Comparison of ENCODE assay signal across 8 cellular contexts in the genomic region with DNA sequence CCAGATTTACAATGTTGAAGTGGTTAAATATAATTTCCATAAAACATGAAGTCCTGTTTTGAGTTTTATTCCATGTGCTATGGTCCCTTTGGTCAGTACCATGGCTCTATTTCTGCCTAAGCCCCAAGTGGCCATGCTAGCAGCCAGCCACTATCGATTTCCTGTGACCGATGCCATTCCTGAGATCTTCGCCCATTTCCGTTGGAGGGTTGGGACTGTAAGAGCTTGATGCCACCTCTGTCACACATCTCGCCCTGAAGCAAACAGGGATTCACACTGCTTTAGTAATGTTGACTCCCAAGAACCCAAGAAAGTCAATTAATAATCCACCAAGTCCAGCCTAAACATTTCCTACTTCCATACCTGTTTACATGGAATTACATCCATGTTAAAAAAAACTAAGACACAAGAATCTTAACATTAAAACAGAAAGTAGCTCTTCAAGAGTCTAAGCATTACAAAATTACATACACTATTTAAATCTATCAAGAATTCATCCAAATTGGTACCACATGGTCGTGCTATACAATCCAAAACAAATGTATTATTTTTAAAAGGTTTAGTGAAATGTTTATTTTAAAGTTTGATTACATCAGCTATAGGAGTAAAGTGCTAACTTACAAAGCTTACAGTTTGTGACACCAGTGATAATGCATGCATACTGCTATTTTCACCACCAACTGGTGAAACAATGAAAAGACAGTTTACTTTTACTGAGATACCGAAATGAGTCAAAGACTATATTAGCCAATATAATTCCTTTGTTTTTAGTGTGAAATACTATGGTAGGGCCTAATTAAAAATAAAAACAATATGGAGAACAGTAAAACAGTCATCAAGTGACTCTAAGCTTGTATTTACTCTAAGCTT. TPM values are rescaled to one million over a fixed set of nuclear protein-coding genes. Genes with fewer than 3 reads are reported as not detected.
DNase-seq lines count a peak whose midpoint lies in the region; ATAC-seq and TF ChIP-seq lines count a peak whose summit lies in the region.

No MANE protein-coding gene starts in this region.

- H3K4me3 Mint-ChIP-seq in CD8-positive, alpha-beta memory T cell: peak overlapping the region; percentile 95 to 100 (median 99)
- peak overlapping the region; percentile 97 for H3K4me3 Mint-ChIP-seq in activated naive CD8-positive, alpha-beta T cell treated with anti-CD3 and anti-CD28 coated beads, Interleukin-2, amount 50 U/mL, for 24 hours

- peak overlapping the region; percentile 96 for H3K4me2 ChIP-seq in Karpas-422 (ENCODE audit: low read depth, low read length, poor library complexity, severe bottlenecking)

- H3K9me2 ChIP-seq in Karpas-422 (replicated peaks; ENCODE audit: insufficient read depth, low read length): no peaks in the 10 kb centered on the region

- peaks cover 60 to 81% (median 74%) of the 10 kb centered on the region in 3 donors for H3K4me1 Mint-ChIP-seq in CD8-positive, alpha-beta memory T cell
- peaks cover 75% of the 10 kb centered on the region for H3K4me1 Mint-ChIP-seq in activated naive CD8-positive, alpha-beta T cell treated with anti-CD3 and anti-CD28 coated beads, Interleukin-2, amount 50 U/mL, for 24 hours

- H3K4me1 ChIP-seq in CD8-positive, alpha-beta memory T cell (ENCODE audit: insufficient read depth, low read length): peaks cover 72% of the 10 kb centered on the region
- H3K4me1 ChIP-seq in Karpas-422 (ENCODE audit: low read length) (peaks cover 58% of the 10 kb centered on the region), left lung (peaks cover 51 to 77% of the 10 kb centered on the region in 2 donors)

- H3K27me3 Mint-ChIP-seq in CD8-positive, alpha-beta memory T cell: peaks cover 0 to 5% of the 10 kb centered on the region in 2 donors
- no peaks in the 10 kb centered on the region for H3K27me3 Mint-ChIP-seq in activated naive CD8-positive, alpha-beta T cell treated with anti-CD3 and anti-CD28 coated beads, Interleukin-2, amount 50 U/mL, for 24 hours

- H3K27ac ChIP-seq in CD8-positive, alpha-beta memory T cell (ENCODE audit: low read depth, low read length): no peak overlapping the region
- H3K27ac ChIP-seq in Karpas-422 (ENCODE audit: low read length) (peak overlapping the region; percentile 94; the same call in 1 of the 2 replicates), left lung (peak overlapping the region in 1 of 2 donors; percentile 22)

- POLR2A ChIA-PET in CD8-positive, alpha-beta memory T cell (lab: Charles Lee): interaction anchor here (0.6 to 7.1 kb wide), 6 partner anchors 29 to 1142 kb away, joined by 3 to 337 read pairs (median 4); a partner anchor contains a TSS

- H3K9ac ChIP-seq in Karpas-422 (ENCODE audit: low read length): no peak overlapping the region

- H3K9me3 ChIP-seq in CD8-positive, alpha-beta memory T cell (ENCODE audit: low read length): no peaks in the 10 kb centered on the region
- H3K9me3 ChIP-seq in Karpas-422 (ENCODE audit: low read length): no peaks in the 10 kb centered on the region
- no peaks in the 10 kb centered on the region for H3K9me3 ChIP-seq in left lung

- peaks cover 70% of the 10 kb centered on the region for H3K79me2 ChIP-seq in Karpas-422 (ENCODE audit: low read length)

- peak overlapping the region; percentile 91 for H3K4me3 ChIP-seq in CD8-positive, alpha-beta memory T cell (ENCODE audit: low read length)
- H3K4me3 ChIP-seq in Karpas-422 (ENCODE audit: low read length) (peak overlapping the region; percentile 85; the same call in 1 of the 2 replicates), left lung (peak overlapping the region; percentile 77 to 91)

- ATAC-seq in activated naive CD8-positive, alpha-beta T cell treated with anti-CD3 and anti-CD28 coated beads, Interleukin-2, amount 50 U/mL, for 24 hours: no peak
- ATAC-seq in left lung: no peak
- ATAC-seq in HG02798 (IDR thresholded peaks at IDR 0.05; ENCODE audit: poor library complexity, unreplicated experiment): no peak
- no peak for ATAC-seq in GM21447 (IDR thresholded peaks at IDR 0.05; ENCODE audit: unreplicated experiment)

- intact Hi-C loops in left lung (cut with DNase I): no loop called here

- DNase-seq in CD8-positive, alpha-beta memory T cell: no peak
- peak; percentile 52 for DNase-seq in Karpas-422
- DNase-seq in activated naive CD8-positive, alpha-beta T cell treated with anti-CD3 and anti-CD28 coated beads, Interleukin-2, amount 50 U/mL, for 24 hours: no peak
- DNase-seq in left lung: no peak
- DNase-seq in LoVo (ENCODE audit: low spot score): no peak
- no peak for DNase-seq in T-helper 9 cell

- peaks cover 52% of the 10 kb centered on the region for H4K20me1 ChIP-seq in Karpas-422 (ENCODE audit: insufficient read depth, low read depth, low read length)

- H2AFZ ChIP-seq in Karpas-422 (ENCODE audit: low read length): no peak overlapping the region

- H3K9me3 Mint-ChIP-seq in CD8-positive, alpha-beta memory T cell: peaks cover 0 to 2% (median 0%) of the 10 kb centered on the region in 5 donors
- no peaks in the 10 kb centered on the region for H3K9me3 Mint-ChIP-seq in activated naive CD8-positive, alpha-beta T cell treated with anti-CD3 and anti-CD28 coated beads, Interleukin-2, amount 50 U/mL, for 24 hours

- CTCF ChIA-PET in CD8-positive, alpha-beta memory T cell (lab: Charles Lee): interaction anchor here (0.8 to 1.5 kb wide), 5 partner anchors 9 to 138 kb away, joined by 3 to 7 read pairs (median 4); a partner anchor contains a TSS

- no peaks in the 10 kb centered on the region for H3K27me3 ChIP-seq in CD8-positive, alpha-beta memory T cell (ENCODE audit: insufficient read depth, low read length, poor library complexity, severe bottlenecking)
- H3K27me3 ChIP-seq in Karpas-422 (ENCODE audit: low read length): no peaks in the 10 kb centered on the region
- no peaks in the 10 kb centered on the region for H3K27me3 ChIP-seq in left lung

- peaks cover 20 to 73% (median 32%) of the 10 kb centered on the region in 3 donors for H3K36me3 Mint-ChIP-seq in CD8-positive, alpha-beta memory T cell
- H3K36me3 Mint-ChIP-seq in activated naive CD8-positive, alpha-beta T cell treated with anti-CD3 and anti-CD28 coated beads, Interleukin-2, amount 50 U/mL, for 24 hours (ENCODE audit: low read depth): peaks cover 67% of the 10 kb centered on the region

- peak overlapping the region; percentile 61 to 100 (median 90) for H3K27ac Mint-ChIP-seq in CD8-positive, alpha-beta memory T cell
- peak overlapping the region; percentile 99 for H3K27ac Mint-ChIP-seq in activated naive CD8-positive, alpha-beta T cell treated with anti-CD3 and anti-CD28 coated beads, Interleukin-2, amount 50 U/mL, for 24 hours

- no peak for TF ChIP-seq CTCF in left lung (IDR thresholded peaks at IDR 0.05)

- H3K36me3 ChIP-seq in CD8-positive, alpha-beta memory T cell (ENCODE audit: insufficient read depth, low read length): peaks cover 37% of the 10 kb centered on the region
- H3K36me3 ChIP-seq in Karpas-422 (ENCODE audit: insufficient read depth, low read length) (peaks cover 53% of the 10 kb centered on the region), left lung (peaks cover 4 to 61% of the 10 kb centered on the region in 2 donors)

RNA-seq across cellular contexts. Expression of a gene that starts 2.5 kb away (rescaled TPM):
- total RNA-seq in CD8-positive, alpha-beta memory T cell: 100 to 1,000 TPM; 349 to 352 TPM
- 157 TPM for polyA plus RNA-seq in CD8-positive, alpha-beta memory T cell
- total RNA-seq in Karpas-422 (2014; rRNA removed; shearing (Covaris generic); ENCODE audit: low replicate concordance): 315 and 375 TPM in 2 replicates
- 100 to 1,000 TPM; 242 to 270 TPM for total RNA-seq in left lung

RNA-seq across cellular contexts. Expression of a gene that starts 32.3 kb away (rescaled TPM):
- total RNA-seq in CD8-positive, alpha-beta memory T cell: 10 to 100 TPM; 53.9 to 54.3 TPM
- polyA plus RNA-seq in CD8-positive, alpha-beta memory T cell: 124 TPM
- total RNA-seq in Karpas-422 (2014; rRNA removed; shearing (Covaris generic); ENCODE audit: low replicate concordance): 27.8 and 41.7 TPM in 2 replicates
- 10 to 100 TPM; 31.1 to 41.2 TPM for total RNA-seq in left lung

RNA-seq across cellular contexts. Expression of a gene that starts 40.3 kb away (rescaled TPM):
- 100 to 1,000 TPM; 108 to 117 TPM for total RNA-seq in CD8-positive, alpha-beta memory T cell
- 358 TPM for polyA plus RNA-seq in CD8-positive, alpha-beta memory T cell
- 242 and 325 TPM in 2 replicates for total RNA-seq in Karpas-422 (2014; rRNA removed; shearing (Covaris generic); ENCODE audit: low replicate concordance)
- total RNA-seq in left lung: 100 to 1,000 TPM; 107 to 126 TPM

RNA-seq across cellular contexts. Expression of a gene that starts 40.4 kb away (rescaled TPM):
- total RNA-seq in CD8-positive, alpha-beta memory T cell: 10 to 100 TPM; 36.4 to 37.7 TPM
- polyA plus RNA-seq in CD8-positive, alpha-beta memory T cell: 18.8 TPM
- total RNA-seq in Karpas-422 (2014; rRNA removed; shearing (Covaris generic); ENCODE audit: low replicate concordance): 62.6 and 79.6 TPM in 2 replicates
- 10 to 100 TPM; 25.5 to 32.5 TPM for total RNA-seq in left lung
